Comparison of ENCODE assay signal across 8 cellular contexts in genomic region chr7:94391716-94392390, GRCh38. TPM values are rescaled to one million over a fixed set of nuclear protein-coding genes. Genes with fewer than 3 reads are reported as not detected.
DNase-seq lines count a peak whose midpoint lies in the region; TF ChIP-seq lines count a peak whose summit lies in the region.

No MANE protein-coding gene starts in this region.

- no peak overlapping the region for H2AFZ ChIP-seq in PC-9

- intact Hi-C loops in PC-9 (cut with micrococcal nuclease; ENCODE audit: unreplicated experiment) = no loop called here

- DNase-seq in non-pigmented ciliary epithelial cell (ENCODE audit: low read depth) (peak; percentile 76), DMS153 treated with DMSO at 0.1 percent for 48 hours (lab: John Stamatoyannopoulos, UW; ENCODE audit: unreplicated experiment) (no peak), HK-2 (ENCODE audit: unreplicated experiment) (no peak), PC-9 (no peak), NCI-H2081 (lab: John Stamatoyannopoulos, UW) (no peak)

- POLR2A ChIA-PET in PC-9 (lab: Charles Lee; ENCODE audit: unreplicated experiment) = no interaction called here

- H3K79me2 ChIP-seq in PC-9 (ENCODE audit: low read depth) = no peaks in the 10 kb centered on the region

- peaks cover 5 to 19% (median 17%) of the 10 kb centered on the region in 11 experiments; a peak in 21 of 22 replicates for H3K27me3 ChIP-seq in BLaER1 treated with 17β-estradiol and CSF1 and Interleukin-3, amounts not matched to agents 10 nM and 100 nM
- peaks cover 6% of the 10 kb centered on the region; the same call in 1 of the 2 replicates for H3K27me3 ChIP-seq in HUES6 (ENCODE audit: control insufficient read depth, insufficient read depth, low read length)
- no peaks in the 10 kb centered on the region for H3K27me3 ChIP-seq in esophagus (ENCODE audit: control insufficient read depth in 1 of 2, insufficient read depth in 2 of 2, low read length in 2 of 2)
- H3K27me3 ChIP-seq in PC-9 (ENCODE audit: insufficient read depth, low read depth) = no peaks in the 10 kb centered on the region

- H3K9me2 ChIP-seq in PC-9 (ENCODE audit: insufficient read depth) = no peaks in the 10 kb centered on the region

- no peak for TF ChIP-seq CTCF in PC-9 (conservative IDR thresholded peaks at IDR 0.05)

- no peaks in the 10 kb centered on the region for H3F3A ChIP-seq in PC-9 (ENCODE audit: insufficient read depth, low read depth)

- BruUV-seq in PC-9 (replicated peaks; lab: Mats Ljungman, UMichigan) = no TSS peak

- peak overlapping the region in 2 of 11 experiments; percentile 11 to 32; a peak in 1 of 22 replicates for H3K27ac ChIP-seq in BLaER1 treated with 17β-estradiol and CSF1 and Interleukin-3, amounts not matched to agents 10 nM and 100 nM
- H3K27ac ChIP-seq in HUES6 (ENCODE audit: low read depth, low read length) (peak overlapping the region; percentile 80; the same call in 1 of the 2 replicates), esophagus (ENCODE audit: low read depth in 2 of 2, low read length in 1 of 2) (peak overlapping the region; percentile 57 to 62), PC-9 (no peak overlapping the region)

- no peaks in the 10 kb centered on the region for H3K36me3 ChIP-seq in BLaER1 treated with 17β-estradiol and CSF1 and Interleukin-3, amounts not matched to agents 10 nM and 100 nM
- no peaks in the 10 kb centered on the region for H3K36me3 ChIP-seq in HUES6 (ENCODE audit: control insufficient read depth, insufficient read depth, low read length)
- H3K36me3 ChIP-seq in esophagus (ENCODE audit: control insufficient read depth in 2 of 2, insufficient read depth in 2 of 2, low read length in 1 of 2) = no peaks in the 10 kb centered on the region
- H3K36me3 ChIP-seq in PC-9 (ENCODE audit: low read depth) = no peaks in the 10 kb centered on the region

- WGBS in esophagus, 2 donors = 35 to 36% methylated on average over 4 of the region's 4 CpGs

- CTCF ChIA-PET in PC-9 (lab: Charles Lee) = no interaction called here

- H3K4me2 ChIP-seq in BLaER1 treated with 17β-estradiol and CSF1 and Interleukin-3, amounts not matched to agents 10 nM and 100 nM = peak overlapping the region in 10 of 11 experiments; percentile 11 to 52 (median 22); a peak in 13 of 22 replicates
- no peak overlapping the region for H3K4me2 ChIP-seq in PC-9

- H3K4me3 ChIP-seq in BLaER1 treated with 17β-estradiol and CSF1 and Interleukin-3, amounts not matched to agents 10 nM and 100 nM = no peak overlapping the region
- H3K4me3 ChIP-seq in HUES6 (ENCODE audit: low read depth, low read length) (peak overlapping the region; percentile 30; the same call in 1 of the 2 replicates), esophagus (ENCODE audit: low read depth in 1 of 2, low read length in 2 of 2) (no peak overlapping the region), PC-9 (no peak overlapping the region)

- peak overlapping the region in 1 of 11 experiments; percentile 4; a peak in 2 of 22 replicates for H3K9ac ChIP-seq in BLaER1 treated with 17β-estradiol and CSF1 and Interleukin-3, amounts not matched to agents 10 nM and 100 nM
- H3K9ac ChIP-seq in HUES6 (ENCODE audit: low read length) = no peak overlapping the region

- no peaks in the 10 kb centered on the region for H3K9me3 ChIP-seq in BLaER1 treated with 17β-estradiol and CSF1 and Interleukin-3, amounts not matched to agents 10 nM and 100 nM (replicated peaks in 1 of 11)
- no peaks in the 10 kb centered on the region for H3K9me3 ChIP-seq in HUES6 (ENCODE audit: control insufficient read depth, insufficient read depth, low read depth, low read length)
- H3K9me3 ChIP-seq in esophagus (ENCODE audit: control insufficient read depth in 2 of 2, insufficient read depth in 1 of 2, low read depth in 1 of 2, low read length in 1 of 2) = no peaks in the 10 kb centered on the region
- H3K9me3 ChIP-seq in PC-9 (ENCODE audit: insufficient read depth, low read depth) = no peaks in the 10 kb centered on the region

- peaks cover 0 to 8% (median 0%) of the 10 kb centered on the region in 10 experiments; a peak in 3 of 20 replicates for H3K4me1 ChIP-seq in BLaER1 treated with 17β-estradiol and CSF1 and Interleukin-3, amounts not matched to agents 10 nM and 100 nM
- H3K4me1 ChIP-seq in HUES6 (ENCODE audit: control insufficient read depth, insufficient read depth, low read length) (peaks cover 39% of the 10 kb centered on the region), esophagus (ENCODE audit: control insufficient read depth in 2 of 2, insufficient read depth in 2 of 2, low read length in 1 of 2) (no peaks in the 10 kb centered on the region), PC-9 (replicated peaks; ENCODE audit: insufficient read depth) (no peaks in the 10 kb centered on the region)

- no peaks in the 10 kb centered on the region for H4K20me1 ChIP-seq in BLaER1 treated with 17β-estradiol and CSF1 and Interleukin-3, amounts not matched to agents 10 nM and 100 nM
- no peaks in the 10 kb centered on the region for H4K20me1 ChIP-seq in PC-9 (ENCODE audit: insufficient read depth)

RNA-seq across cellular contexts. Expression of gene COL1A2, which starts 2.8 kb away (rescaled TPM):
- polyA plus RNA-seq in esophagus = 10 to 100 TPM; 13.4 to 26.4 TPM
- not detected in 2 replicates for total RNA-seq in PC-9 (2021)
